ENCODE assay signal across 9 cellular contexts in the genomic region with DNA sequence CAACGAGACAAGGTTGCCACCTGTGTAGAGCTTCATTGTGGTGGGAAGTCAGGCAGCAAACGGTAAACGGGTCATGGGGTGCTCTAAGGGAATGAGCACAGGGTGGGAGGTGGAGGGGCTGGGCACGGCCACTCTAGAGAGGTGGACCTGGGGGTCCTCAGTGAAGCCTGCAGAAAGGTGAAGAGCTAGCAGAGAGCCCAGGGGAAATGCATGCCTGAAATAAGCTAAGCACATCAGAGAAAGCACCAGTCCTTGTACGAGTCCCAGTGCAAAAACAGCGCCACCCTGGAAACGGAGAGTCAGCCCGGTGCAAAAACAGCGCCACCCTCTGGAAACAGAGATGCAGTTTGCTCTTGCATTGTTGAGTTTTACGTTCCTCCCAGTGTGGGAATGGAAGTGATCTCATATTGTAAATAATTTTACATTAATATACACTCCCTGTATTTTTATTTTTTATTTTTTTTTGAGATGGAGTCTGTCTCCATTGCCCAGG.
DNase-seq lines count a peak whose midpoint lies in the region; ATAC-seq and TF ChIP-seq lines count a peak whose summit lies in the region.
"Had no signal": no experiment of that assay in that cellular context is flagged by ENCODE, and none has a peak within 500 bp of the region (broad histone marks: within the 10 kb centered on the region; RNA-seq: fewer than 3 reads in every experiment).

No MANE protein-coding gene starts in this region.

- H4K20me1 ChIP-seq in SU-DHL-6 (ENCODE audit: low read depth, low read length), result no peaks in the 10 kb centered on the region

- H3K9ac ChIP-seq in SU-DHL-6 (ENCODE audit: low read length), result no peak overlapping the region

- H3K79me2 ChIP-seq in SU-DHL-6 (ENCODE audit: insufficient read depth, low read length), result no peaks in the 10 kb centered on the region

- no peak overlapping the region for H3K4me3 ChIP-seq in SU-DHL-6 (ENCODE audit: insufficient read depth, low read length, poor library complexity, severe bottlenecking)

- ATAC-seq in GM18498 (IDR thresholded peaks at IDR 0.05; ENCODE audit: unreplicated experiment) (no peak), GM19395 (IDR thresholded peaks at IDR 0.05; ENCODE audit: unreplicated experiment) (no peak)

- no peaks in the 10 kb centered on the region for H3F3A ChIP-seq in SU-DHL-6 (ENCODE audit: insufficient read depth)

- H3K4me1 Mint-ChIP-seq in endothelial cell (ENCODE audit: unreplicated experiment), result peaks cover 11% of the 10 kb centered on the region
- H3K4me1 Mint-ChIP-seq in neural crest cell, result peaks cover 11% of the 10 kb centered on the region

- H3K36me3 Mint-ChIP-seq in endothelial cell (ENCODE audit: low read depth, unreplicated experiment) (peaks cover 23% of the 10 kb centered on the region), neural crest cell (ENCODE audit: low read depth) (peaks cover 5% of the 10 kb centered on the region)

- DNase-seq in D341Med (ENCODE audit: low spot score), result peak; percentile 84
- DNase-seq in HuH-7 (ENCODE audit: low spot score), result peak; percentile 67
- DNase-seq in endothelial cell (ENCODE audit: low spot score), result peak; percentile 34
- DNase-seq in neural crest cell (ENCODE audit: low read depth, low spot score), result peak; percentile 43
- no peak for DNase-seq in NCI-H2171 treated with DMSO at 0.1 percent for 48 hours (lab: John Stamatoyannopoulos, UW)

- H3K27me3 Mint-ChIP-seq in endothelial cell (ENCODE audit: unreplicated experiment) (peaks cover 2% of the 10 kb centered on the region), neural crest cell (ENCODE audit: low read depth) (no peaks in the 10 kb centered on the region)
- H3K27me3 Mint-ChIP-seq: stimulated activated naive CD8-positive, alpha-beta T cell treated with anti-CD3 and anti-CD28 coated beads, Interleukin-15, Interleukin-2, amounts not matched to agents 100 ng/mL and 50 ng/mL, for 24 hours had no signal

- no peaks in the 10 kb centered on the region for H3K36me3 ChIP-seq in SU-DHL-6 (ENCODE audit: low read length)

- no peak overlapping the region for H3K27ac ChIP-seq in SU-DHL-6 (ENCODE audit: low read depth, low read length)

- no peaks in the 10 kb centered on the region for H3K27me3 ChIP-seq in SU-DHL-6 (ENCODE audit: low read length)

- H3K9me2 ChIP-seq in SU-DHL-6 (replicated peaks; ENCODE audit: insufficient read depth, low read length), result no peaks in the 10 kb centered on the region

- H3K27ac Mint-ChIP-seq in endothelial cell (ENCODE audit: unreplicated experiment), result no peak overlapping the region
- H3K27ac Mint-ChIP-seq in neural crest cell (ENCODE audit: unreplicated experiment), result no peak overlapping the region
- H3K27ac Mint-ChIP-seq: stimulated activated naive CD8-positive, alpha-beta T cell treated with anti-CD3 and anti-CD28 coated beads, Interleukin-15, Interleukin-2, amounts not matched to agents 100 ng/mL and 50 ng/mL, for 24 hours had no signal

- H3K4me3 Mint-ChIP-seq in endothelial cell (ENCODE audit: unreplicated experiment) (no peak overlapping the region), neural crest cell (no peak overlapping the region)
- H3K4me3 Mint-ChIP-seq: stimulated activated naive CD8-positive, alpha-beta T cell treated with anti-CD3 and anti-CD28 coated beads, Interleukin-15, Interleukin-2, amounts not matched to agents 100 ng/mL and 50 ng/mL, for 24 hours had no signal

- no peak overlapping the region for H3K4me2 ChIP-seq in SU-DHL-6 (ENCODE audit: low read depth, low read length, poor library complexity, severe bottlenecking)

- H3K9me3 Mint-ChIP-seq in endothelial cell (ENCODE audit: unreplicated experiment) (no peaks in the 10 kb centered on the region), neural crest cell (no peaks in the 10 kb centered on the region)
- H3K9me3 Mint-ChIP-seq: stimulated activated naive CD8-positive, alpha-beta T cell treated with anti-CD3 and anti-CD28 coated beads, Interleukin-15, Interleukin-2, amounts not matched to agents 100 ng/mL and 50 ng/mL, for 24 hours had no signal

- H3K9me3 ChIP-seq in SU-DHL-6 (ENCODE audit: insufficient read depth, low read length), result no peaks in the 10 kb centered on the region

- no peak overlapping the region for H2AFZ ChIP-seq in SU-DHL-6 (ENCODE audit: low read depth, low read length, severe bottlenecking)

- TF ChIP-seq CTCF in SU-DHL-6 (IDR thresholded peaks at IDR 0.05; ENCODE audit: insufficient read depth, low read length, poor library complexity, severe bottlenecking) (peak; percentile 38), endothelial cell (IDR thresholded peaks at IDR 0.05; ENCODE audit: unreplicated experiment) (peak; percentile 55), neural crest cell (conservative IDR thresholded peaks at IDR 0.05) (peak; percentile 74)
